9 cellular contexts compared by ENCODE assay signal in genomic region chr6:16236648-16237199, GRCh38. TPM values are rescaled to one million over a fixed set of nuclear protein-coding genes. Genes with fewer than 3 reads are reported as not detected.
DNase-seq lines count a peak whose midpoint lies in the region; ATAC-seq, FAIRE-seq and TF ChIP-seq lines count a peak whose summit lies in the region.
"Had no signal": no experiment of that assay in that cellular context is flagged by ENCODE, and none has a peak within 500 bp of the region (broad histone marks: within the 10 kb centered on the region; RNA-seq: fewer than 3 reads in every experiment).

No MANE protein-coding gene starts in this region.

- WGBS in heart right ventricle, 2 donors: 2 to 3% methylated on average over 3 of the region's 3 CpGs
- 23% methylated on average over 3 of the region's 3 CpGs for WGBS in mesenchymal stem cell

- no peak overlapping the region for H4K91ac ChIP-seq in mesenchymal stem cell (ENCODE audit: low read length)

- no peak overlapping the region for H4K8ac ChIP-seq in mesenchymal stem cell (ENCODE audit: low read length)

- no peak for DNase-seq in heart right ventricle
- DNase-seq in cardiac septum (ENCODE audit: low spot score): no peak
- DNase-seq in amniotic stem cell (lab: John Stamatoyannopoulos, UW): peak; percentile 38
- peak; percentile 85 for DNase-seq in mesenchymal stem cell
- DNase-seq in H54 (ENCODE audit: insufficient read length, low spot score): no peak
- no peak for DNase-seq in posterior vena cava (ENCODE audit: low spot score)

- no peaks in the 10 kb centered on the region for H3K27me3 ChIP-seq in heart right ventricle
- no peaks in the 10 kb centered on the region for H3K27me3 ChIP-seq in mesenchymal stem cell (ENCODE audit: control insufficient read depth in 1 of 2, insufficient read depth in 1 of 2, low read length in 2 of 2)

- no peak overlapping the region for H2BK120ac ChIP-seq in mesenchymal stem cell (ENCODE audit: low read depth, low read length)

- FAIRE-seq in H54 (lab: Jason Lieb, UNC): no peak
- FAIRE-seq: colon had no signal

- H3K36me3 ChIP-seq in heart right ventricle: no peaks in the 10 kb centered on the region
- H3K36me3 ChIP-seq in mesenchymal stem cell (ENCODE audit: control insufficient read depth in 1 of 2, insufficient read depth in 2 of 2, low read depth in 1 of 2, low read length in 2 of 2): no peaks in the 10 kb centered on the region

- H2BK15ac ChIP-seq in mesenchymal stem cell (ENCODE audit: low read depth, poor library complexity, severe bottlenecking): no peak overlapping the region

- peak overlapping the region in 7 of 10 donors; percentile 4 to 64 (median 31) for H3K27ac ChIP-seq in heart right ventricle
- no peak overlapping the region for H3K27ac ChIP-seq in mesenchymal stem cell (ENCODE audit: low read length, poor library complexity, severe bottlenecking)

- H3K4me3 ChIP-seq in heart right ventricle (peak overlapping the region in 4 of 10 donors; percentile 8 to 27 (median 16)), mesenchymal stem cell (ENCODE audit: insufficient read depth in 1 of 2, low read depth in 1 of 2, low read length in 2 of 2) (peak overlapping the region in 1 of 2 experiments; percentile 66)

- no peak for TF ChIP-seq CTCF in heart right ventricle (IDR thresholded peaks at IDR 0.05)

- H2AFZ ChIP-seq in mesenchymal stem cell (ENCODE audit: low read depth, low read length): no peak overlapping the region

- TF ChIP-seq POLR2A in H54 (IDR thresholded peaks at IDR 0.05; ENCODE audit: low read depth, low read length): no peak

- H3K14ac ChIP-seq in mesenchymal stem cell (ENCODE audit: low read length in 2 of 2): no peak overlapping the region

- H2BK5ac ChIP-seq in mesenchymal stem cell (ENCODE audit: low read depth, low read length, poor library complexity, severe bottlenecking): no peak overlapping the region

- no peak overlapping the region for H3K4ac ChIP-seq in mesenchymal stem cell (ENCODE audit: low read depth in 1 of 2, low read length in 2 of 2)

- intact Hi-C loops in heart right ventricle (cut with DNase I) (loop anchor here in 3 of 10 donors (5.0 to 10.0 kb wide), 4 partner anchors 41 to 91 kb away; no protein-coding TSS in a partner anchor), cardiac septum (cut with DNase I) (no loop called here), posterior vena cava (cut with DNase I) (no loop called here)

- H3K9ac ChIP-seq in mesenchymal stem cell (ENCODE audit: low read length): peak overlapping the region; percentile 77

- no peak overlapping the region for H3K4me2 ChIP-seq in mesenchymal stem cell (ENCODE audit: low read length, poor library complexity, severe bottlenecking)

- no peaks in the 10 kb centered on the region for H3K79me1 ChIP-seq in mesenchymal stem cell (replicated peaks; ENCODE audit: low read length, poor library complexity, severe bottlenecking)

- no peak overlapping the region for H2AK5ac ChIP-seq in mesenchymal stem cell (ENCODE audit: low read length, severe bottlenecking)

- no peak overlapping the region for H2BK12ac ChIP-seq in mesenchymal stem cell (ENCODE audit: low read length in 2 of 2)

- H3K18ac ChIP-seq in mesenchymal stem cell (ENCODE audit: low read depth in 1 of 2, low read length in 2 of 2): peak overlapping the region in 1 of 2 experiments; percentile 38

- H3K23ac ChIP-seq in mesenchymal stem cell (ENCODE audit: low read length in 2 of 2): no peak overlapping the region

- H3K9me3 ChIP-seq in heart right ventricle (no peaks in the 10 kb centered on the region), mesenchymal stem cell (ENCODE audit: control insufficient read depth, low read length) (no peaks in the 10 kb centered on the region)

- H3K4me1 ChIP-seq in heart right ventricle: peaks cover 0 to 51% (median 32%) of the 10 kb centered on the region in 9 donors
- H3K4me1 ChIP-seq in mesenchymal stem cell (ENCODE audit: control insufficient read depth, insufficient read depth, low read depth, low read length): peaks cover 18% of the 10 kb centered on the region

- ATAC-seq in heart right ventricle: no peak
- peak; percentile 47 for ATAC-seq in HG03460 (IDR thresholded peaks at IDR 0.05; ENCODE audit: unreplicated experiment)
- no peak for ATAC-seq in HG03039 (IDR thresholded peaks at IDR 0.05; ENCODE audit: unreplicated experiment)

RNA-seq across cellular contexts. Expression of gene GMPR, which starts 1.7 kb away (rescaled TPM):
- total RNA-seq in heart right ventricle: 100 to 1,000 TPM in 4 of 10 donors, 10 to 100 TPM in 6; 74.1 to 139 (median 96.8) TPM
- 100 to 1,000 TPM; 161 to 334 TPM for polyA plus RNA-seq in heart right ventricle
- 71.0 TPM for total RNA-seq in cardiac septum
- 23.7 TPM for polyA plus RNA-seq in mesenchymal stem cell (2013, experiment 1 of 2)
- 26.0 TPM for polyA plus RNA-seq in mesenchymal stem cell (2013, experiment 2 of 2)
- 10 to 100 TPM; 14.0 to 14.7 TPM for total RNA-seq in posterior vena cava

Comparison
In these comparisons a context has a peak if more than half of its experiments do, and no peak if none do; other contexts are left out.
1. DNase-seq: peak in amniotic stem cell (single experiment) and mesenchymal stem cell (single experiment); none in heart right ventricle (0 of 2), cardiac septum (single experiment), H54 (single experiment) and posterior vena cava (single experiment).